ENCODE assay signal across 1 cellular context in the genomic region with DNA sequence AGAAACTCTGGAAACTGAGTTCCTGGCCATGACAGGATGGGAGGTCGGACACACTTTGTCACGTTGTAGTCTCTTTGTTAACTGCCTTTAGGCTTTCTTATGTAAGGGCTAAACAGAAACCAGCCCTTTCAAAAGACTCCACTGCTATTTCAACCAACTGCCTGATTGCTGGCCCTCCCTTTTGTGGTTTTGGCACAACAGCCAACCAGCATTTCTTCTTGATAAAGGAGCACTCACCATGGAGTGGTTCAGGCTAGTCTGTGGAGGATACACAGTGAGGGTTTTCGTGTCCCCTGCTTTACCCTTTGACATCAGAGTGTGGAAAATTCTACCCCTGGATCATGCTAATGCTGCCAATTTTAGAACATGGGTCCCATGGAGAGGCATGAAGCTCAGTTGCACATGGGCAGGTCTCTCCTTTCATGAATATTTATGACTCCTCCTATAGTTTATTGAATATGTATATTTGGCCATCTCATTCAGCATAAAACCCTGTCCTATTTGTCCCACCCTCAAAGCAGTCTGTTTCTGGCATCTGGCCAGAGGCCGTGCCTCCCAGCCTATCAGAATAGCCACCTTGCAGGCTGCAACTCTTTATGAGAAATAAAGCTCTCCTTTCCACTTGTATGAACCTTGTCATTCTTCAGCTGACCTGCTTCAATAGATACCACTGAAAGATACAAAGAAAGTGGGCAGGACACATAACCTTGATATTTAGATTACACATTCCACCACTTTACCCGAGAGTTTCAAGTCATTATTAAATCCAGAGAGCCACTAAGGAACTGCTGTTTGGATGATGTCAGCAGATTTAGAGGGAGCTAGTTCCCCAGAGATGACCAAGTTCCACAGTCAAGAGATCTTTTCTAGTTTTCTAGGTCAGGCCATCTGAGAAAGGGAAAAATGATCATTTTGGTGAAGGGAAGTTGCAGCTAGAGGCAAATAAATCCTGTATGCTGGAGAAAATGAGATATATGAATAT.
TF ChIP-seq lines count a peak whose summit lies in the region.

No MANE protein-coding gene starts in this region.

TF ChIP-seq in SK-N-SH, 30 proteins besides CTCF, POLR2A, EP300 and RAD21 (continued from another document):
- TF ChIP-seq RFX5 (IDR thresholded peaks at IDR 0.05; ENCODE audit: low read length) (no peak), NFIC (IDR thresholded peaks at IDR 0.05; ENCODE audit: borderline replicate concordance) (no peak), YY1 (IDR thresholded peaks at IDR 0.05; ENCODE audit: low read depth) (no peak), GATA2 (CRISPR knock-in tag; IDR thresholded peaks at IDR 0.05) (no peak), RCOR1 (IDR thresholded peaks at IDR 0.05; ENCODE audit: low read length) (no peak), USF2 (IDR thresholded peaks at IDR 0.05; ENCODE audit: borderline replicate concordance, low read depth, low read length) (no peak), IRF3 (IDR thresholded peaks at IDR 0.05; ENCODE audit: low read depth, low read length) (no peak), MXI1 (IDR thresholded peaks at IDR 0.05; ENCODE audit: low read depth, low read length) (no peak), GABPA (IDR thresholded peaks at IDR 0.05; ENCODE audit: low read depth) (no peak), ZBTB33 (IDR thresholded peaks at IDR 0.05; ENCODE audit: borderline replicate concordance, low read depth) (no peak)
